Comparison of ENCODE assay signal across 24 cellular contexts in genomic region chr19:49773663-49774305, GRCh38. TPM values are rescaled to one million over a fixed set of nuclear protein-coding genes. Genes with fewer than 3 reads are reported as not detected.
DNase-seq lines count a peak whose midpoint lies in the region; ATAC-seq, FAIRE-seq and TF ChIP-seq lines count a peak whose summit lies in the region.
"Had no signal": no experiment of that assay in that cellular context is flagged by ENCODE, and none has a peak within 500 bp of the region (broad histone marks: within the 10 kb centered on the region; RNA-seq: fewer than 3 reads in every experiment).

No MANE protein-coding gene starts in this region.

- H3K9ac ChIP-seq in HepG2 (ENCODE audit: insufficient read depth, low read depth, low read length), result no peak overlapping the region
- H3K9ac ChIP-seq: BLaER1 had no signal

- no TSS peak for BruUV-seq in HepG2 (replicated peaks; lab: Mats Ljungman, UMichigan)

- H3K9me3 Mint-ChIP-seq in nephron progenitor cell, result no peaks in the 10 kb centered on the region
- no peaks in the 10 kb centered on the region for H3K9me3 Mint-ChIP-seq in type B pancreatic cell

- 91% methylated on average over 7 of the region's 7 CpGs for WGBS in HepG2 (ENCODE audit: low lambda C conversion rate)

- H3K36me3 ChIP-seq in right atrium auricular region, result peaks cover 7% of the 10 kb centered on the region
- no peaks in the 10 kb centered on the region for H3K36me3 ChIP-seq in HepG2 (replicated peaks in 1 of 2; ENCODE audit: control insufficient read depth in 1 of 2, insufficient read depth in 2 of 2, low read length in 2 of 2)
- H3K36me3 ChIP-seq: colonic mucosa had no signal

- no peak overlapping the region for H3K4me3 Mint-ChIP-seq in nephron progenitor cell
- H3K4me3 Mint-ChIP-seq in type B pancreatic cell, result no peak overlapping the region

- FAIRE-seq in HepG2 (lab: Jason Lieb, UNC), result no peak
- FAIRE-seq: GM12878 had no signal

- TF ChIP-seq CTCF in right atrium auricular region (IDR thresholded peaks at IDR 0.05), result no peak
- no peak for TF ChIP-seq CTCF in dorsolateral prefrontal cortex (IDR thresholded peaks at IDR 0.05 in 54 of 56, conservative IDR thresholded peaks at IDR 0.05 in 2 of 56; ENCODE audit: low read depth in 1 of 56, partially characterized antibody in 56 of 56)
- no peak for TF ChIP-seq CTCF in nephron progenitor cell (IDR thresholded peaks at IDR 0.05)
- no peak for TF ChIP-seq CTCF in type B pancreatic cell (conservative IDR thresholded peaks at IDR 0.05)
- TF ChIP-seq CTCF in HepG2 (CRISPR knock-in tag; IDR thresholded peaks at IDR 0.05), result no peak

- H3K9me3 ChIP-seq in right atrium auricular region, result no peaks in the 10 kb centered on the region
- H3K9me3 ChIP-seq in HepG2 (ENCODE audit: low read length), result no peaks in the 10 kb centered on the region
- H3K9me3 ChIP-seq: BLaER1, colonic mucosa, testis had no signal

- H4K20me1 ChIP-seq in HepG2 (ENCODE audit: insufficient read depth, low read length), result no peaks in the 10 kb centered on the region

- DNase-seq in Right ventricle myocardium superior (no peak), right atrium auricular region (ENCODE audit: low spot score) (no peak), dorsolateral prefrontal cortex (peak in 1 of 10 donors; percentile 54), nephron progenitor cell (no peak), type B pancreatic cell (ENCODE audit: extremely low spot score, unreplicated experiment) (no peak), HepG2 (ENCODE audit: low spot score) (no peak), NOMO-1 treated with dmso at 0.1 percent for 144 hours (lab: John Stamatoyannopoulos, UW; ENCODE audit: unreplicated experiment) (no peak)
- DNase-seq: ACHN, activated gamma-delta T cell, Calu3, colonic mucosa, NCI-H1092 treated with DMSO at 0.1 percent for 48 hours, NCI-H1930, NCI-H2227 treated with DMSO at 0.1 percent for 48 hours, NCI-H69, T-helper 2 cell, testis had no signal

- no peak overlapping the region for H3K4me2 ChIP-seq in HepG2 (ENCODE audit: low read depth, low read length)
- H3K4me2 ChIP-seq: BLaER1, smooth muscle cell had no signal

- intact Hi-C loops in Right ventricle myocardium superior (cut with DNase I), result no loop called here
- intact Hi-C loops in dorsolateral prefrontal cortex (cut with DNase I), result no loop called here
- intact Hi-C loops in HepG2 (cut with micrococcal nuclease; ENCODE audit: unreplicated experiment), result no loop called here

- H3K4me3 ChIP-seq in right atrium auricular region (no peak overlapping the region), dorsolateral prefrontal cortex (no peak overlapping the region), HepG2 (replicated peaks in 1 of 3; ENCODE audit: insufficient read depth in 1 of 3, low read depth in 2 of 3, low read length in 3 of 3) (no peak overlapping the region)
- H3K4me3 ChIP-seq: BLaER1, colonic mucosa, GM12878, lung, smooth muscle cell, testis had no signal

- H3K27ac Mint-ChIP-seq in nephron progenitor cell (peak overlapping the region; percentile 64), type B pancreatic cell (peak overlapping the region; percentile 76)

- TF ChIP-seq POLR2A in HepG2 (IDR thresholded peaks at IDR 0.05; ENCODE audit: insufficient read depth in 1 of 2, low read depth in 2 of 2, low read length in 2 of 2), result no peak

- H3K36me3 Mint-ChIP-seq in nephron progenitor cell (ENCODE audit: low read depth) (peaks cover 16% of the 10 kb centered on the region), type B pancreatic cell (peaks cover 12% of the 10 kb centered on the region)

- peaks cover 6% of the 10 kb centered on the region for H3K79me2 ChIP-seq in HepG2 (ENCODE audit: insufficient read depth, low read length)

- peaks cover 0 to 24% of the 10 kb centered on the region in 2 donors for H3K4me1 ChIP-seq in right atrium auricular region
- peaks cover 33% of the 10 kb centered on the region for H3K4me1 ChIP-seq in HepG2 (ENCODE audit: insufficient read depth, low read length)
- H3K4me1 ChIP-seq: BLaER1, colonic mucosa had no signal

- no peak overlapping the region for H2AFZ ChIP-seq in HepG2 (ENCODE audit: low read length)

- H3K27ac ChIP-seq in right atrium auricular region, result no peak overlapping the region
- peak overlapping the region in 43 of 59 donors; percentile 2 to 86 (median 63) for H3K27ac ChIP-seq in dorsolateral prefrontal cortex
- no peak overlapping the region for H3K27ac ChIP-seq in HepG2 (ENCODE audit: extremely low read length, insufficient read depth, low read length)
- H3K27ac ChIP-seq: BLaER1, colonic mucosa, testis, VCaP had no signal

- no peak for TF ChIP-seq RAD21 in HepG2 (CRISPR knock-in tag; IDR thresholded peaks at IDR 0.05)

- ATAC-seq in Right ventricle myocardium superior (ENCODE audit: poor library complexity), result peak; percentile 30
- ATAC-seq in GM19463 (IDR thresholded peaks at IDR 0.05; ENCODE audit: unreplicated experiment), result no peak
- ATAC-seq in HepG2, result no peak
- ATAC-seq: GM12878 had no signal

- POLR2A ChIA-PET in HepG2 (lab: Yijun Ruan, JAX), result no interaction called here

- no peaks in the 10 kb centered on the region for H3K27me3 ChIP-seq in right atrium auricular region
- H3K27me3 ChIP-seq in dorsolateral prefrontal cortex, result no peaks in the 10 kb centered on the region
- H3K27me3 ChIP-seq in HepG2 (ENCODE audit: control insufficient read depth in 1 of 2, insufficient read depth in 2 of 2, low read length in 2 of 2), result no peaks in the 10 kb centered on the region
- H3K27me3 ChIP-seq: BLaER1, colonic mucosa, testis had no signal

- in situ Hi-C loops in HepG2 (cut with HindIII; ENCODE audit: extremely low pct_ligation_motif_present, low pct_unique_long_range_greater_than_20kb), result no loop called here

- CTCF ChIA-PET in HepG2 (lab: Yijun Ruan, JAX; ENCODE audit: low intra/inter-chr PET ratio, low total read pairs), result no interaction called here

- H3K4me1 Mint-ChIP-seq in nephron progenitor cell (peaks cover 28% of the 10 kb centered on the region), type B pancreatic cell (ENCODE audit: unreplicated experiment) (peaks cover 17% of the 10 kb centered on the region)

- no peak for TF ChIP-seq EP300 in HepG2 (IDR thresholded peaks at IDR 0.05; ENCODE audit: low read depth in 2 of 2, low read length in 2 of 2)
- no peak for TF ChIP-seq EP300 in HepG2 (CRISPR knock-in tag; IDR thresholded peaks at IDR 0.05; ENCODE audit: borderline replicate concordance)

- H3K27me3 Mint-ChIP-seq in nephron progenitor cell (ENCODE audit: low read depth, poor library complexity) (no peaks in the 10 kb centered on the region), type B pancreatic cell (no peaks in the 10 kb centered on the region)

RNA-seq across cellular contexts. Expression of gene AP2A1, which starts 7.0 kb away (rescaled TPM):
- total RNA-seq in Right ventricle myocardium superior (62.7 TPM), right atrium auricular region (10 to 100 TPM; 72.5 to 97.3 TPM), dorsolateral prefrontal cortex (100 to 1,000 TPM; 116 to 220 (median 173) TPM), type B pancreatic cell (ENCODE audit: low replicate concordance) (75.2 and 82.9 TPM in 2 replicates), HepG2 (2016; rRNA removed; fragmentation: Illumina TruSeq; extraction: Trizol) (21.8 and 22.7 TPM in 2 replicates)
- total RNA-seq in HepG2 (2016; cell fraction: cytosol; rRNA removed; fragmentation: Illumina TruSeq; extraction: Trizol; ENCODE audit: low read depth), result 9.5 and 10.1 TPM in 2 replicates
- total RNA-seq in HepG2 (2016; cell fraction: insoluble cytoplasmic fraction; rRNA removed; fragmentation: Illumina TruSeq; extraction: Trizol), result 19.1 and 23.8 TPM in 2 replicates
- total RNA-seq in HepG2 (2016; cell fraction: membrane; rRNA removed; fragmentation: Illumina TruSeq; extraction: Trizol), result 19.2 and 20.5 TPM in 2 replicates
- 16.2 and 20.1 TPM in 2 replicates for total RNA-seq in HepG2 (2016; cell fraction: nucleus; rRNA removed; fragmentation: Illumina TruSeq; extraction: Trizol)
- 39.7 and 49.9 TPM in 2 replicates for polyA plus RNA-seq in HepG2 (2011; rRNA removed)
- 30.4 and 48.4 TPM in 2 replicates for polyA plus RNA-seq in HepG2 (2011; cell fraction: cytosol; rRNA removed)
- polyA plus RNA-seq in HepG2 (2011; cell fraction: nucleus; rRNA removed), result 84.4 and 99.0 TPM in 2 replicates
- 35.2 and 42.3 TPM in 2 replicates for polyA plus RNA-seq in HepG2 (2012)
- 6.6 and 7.7 TPM in 2 replicates for polyA plus RNA-seq in HepG2 (2016; cell fraction: cytosol; fragmentation: Illumina TruSeq; extraction: Trizol; ENCODE audit: low read depth)
- polyA plus RNA-seq in HepG2 (2016; cell fraction: insoluble cytoplasmic fraction; fragmentation: Illumina TruSeq; extraction: Trizol; ENCODE audit: low read depth), result 24.6 and 33.0 TPM in 2 replicates
- 13.4 and 16.8 TPM in 2 replicates for polyA plus RNA-seq in HepG2 (2016; cell fraction: membrane; fragmentation: Illumina TruSeq; extraction: Trizol; ENCODE audit: low read depth)
- 38.5 and 39.3 TPM in 2 replicates for polyA plus RNA-seq in HepG2 (2016; cell fraction: nucleus; fragmentation: Illumina TruSeq; extraction: Trizol; ENCODE audit: insufficient read depth, low read depth)
- polyA minus RNA-seq in HepG2 (2011; rRNA and poly(A)+ RNA removed; ENCODE audit: low replicate concordance), result 97.4 and 189 TPM in 2 replicates
- 53.7 and 56.5 TPM in 2 replicates for polyA minus RNA-seq in HepG2 (2011; cell fraction: cytosol; rRNA and poly(A)+ RNA removed)
- 24.7 and 29.2 TPM in 2 replicates for polyA minus RNA-seq in HepG2 (2011; cell fraction: nucleus; rRNA and poly(A)+ RNA removed)

RNA-seq across cellular contexts. Expression of gene TSKS, which starts 10.7 kb away (rescaled TPM):
- 0.86 TPM for total RNA-seq in Right ventricle myocardium superior
- under 1 TPM; 0.28 to 0.96 TPM for total RNA-seq in right atrium auricular region
- 1 to 10 TPM in 1 of 120 experiments, under 1 TPM in 4, not detected in 115; 0.26 to 1.1 (median 0.39) TPM for total RNA-seq in dorsolateral prefrontal cortex
- total RNA-seq in type B pancreatic cell (ENCODE audit: low replicate concordance), result not detected in 2 replicates
- not detected in 2 replicates for total RNA-seq in HepG2 (2016; rRNA removed; fragmentation: Illumina TruSeq; extraction: Trizol)
- total RNA-seq in HepG2 (2016; cell fraction: cytosol; rRNA removed; fragmentation: Illumina TruSeq; extraction: Trizol; ENCODE audit: low read depth), result not detected in 2 replicates
- total RNA-seq in HepG2 (2016; cell fraction: insoluble cytoplasmic fraction; rRNA removed; fragmentation: Illumina TruSeq; extraction: Trizol), result not detected in 2 replicates
- total RNA-seq in HepG2 (2016; cell fraction: membrane; rRNA removed; fragmentation: Illumina TruSeq; extraction: Trizol), result not detected in 2 replicates
- total RNA-seq in HepG2 (2016; cell fraction: nucleus; rRNA removed; fragmentation: Illumina TruSeq; extraction: Trizol), result not detected in 2 replicates
- 0.03 and 0.21 TPM in 2 replicates for polyA plus RNA-seq in HepG2 (2011; rRNA removed)
- polyA plus RNA-seq in HepG2 (2011; cell fraction: cytosol; rRNA removed), result 0.04 and 0.09 TPM in 2 replicates
- 0.40 and 0.47 TPM in 2 replicates for polyA plus RNA-seq in HepG2 (2011; cell fraction: nucleus; rRNA removed)
- polyA plus RNA-seq in HepG2 (2012), result 0.16 TPM in 1 of 2 replicates, not detected in the other
- polyA plus RNA-seq in HepG2 (2016; cell fraction: cytosol; fragmentation: Illumina TruSeq; extraction: Trizol; ENCODE audit: low read depth), result not detected in 2 replicates
- not detected in 2 replicates for polyA plus RNA-seq in HepG2 (2016; cell fraction: insoluble cytoplasmic fraction; fragmentation: Illumina TruSeq; extraction: Trizol; ENCODE audit: low read depth)
- not detected in 2 replicates for polyA plus RNA-seq in HepG2 (2016; cell fraction: membrane; fragmentation: Illumina TruSeq; extraction: Trizol; ENCODE audit: low read depth)
- polyA plus RNA-seq in HepG2 (2016; cell fraction: nucleus; fragmentation: Illumina TruSeq; extraction: Trizol; ENCODE audit: insufficient read depth, low read depth), result not detected in 2 replicates
- 0.12 TPM in 1 of 2 replicates, not detected in the other for polyA minus RNA-seq in HepG2 (2011; rRNA and poly(A)+ RNA removed; ENCODE audit: low replicate concordance)
- polyA minus RNA-seq in HepG2 (2011; cell fraction: cytosol; rRNA and poly(A)+ RNA removed), result not detected in 2 replicates
- not detected in 2 replicates for polyA minus RNA-seq in HepG2 (2011; cell fraction: nucleus; rRNA and poly(A)+ RNA removed)
- total RNA-seq: Calu3, colonic mucosa, GM12878, RPMI7951, smooth muscle cell had no signal
- polyA plus RNA-seq: GM12878, smooth muscle cell had no signal

RNA-seq across cellular contexts. Expression of gene FUZ, which starts 39.3 kb away (rescaled TPM):
- 19.8 TPM for total RNA-seq in Right ventricle myocardium superior
- 10 to 100 TPM; 18.5 to 22.5 TPM for total RNA-seq in right atrium auricular region
- 10 to 100 TPM; 24.0 to 83.9 (median 43.9) TPM for total RNA-seq in dorsolateral prefrontal cortex
- total RNA-seq in type B pancreatic cell (ENCODE audit: low replicate concordance), result 26.8 and 29.3 TPM in 2 replicates
- not detected in 2 replicates for total RNA-seq in HepG2 (2016; rRNA removed; fragmentation: Illumina TruSeq; extraction: Trizol)
- total RNA-seq in HepG2 (2016; cell fraction: cytosol; rRNA removed; fragmentation: Illumina TruSeq; extraction: Trizol; ENCODE audit: low read depth), result 0.44 TPM in 1 of 2 replicates, not detected in the other
- total RNA-seq in HepG2 (2016; cell fraction: insoluble cytoplasmic fraction; rRNA removed; fragmentation: Illumina TruSeq; extraction: Trizol), result not detected in 2 replicates
- 0.31 TPM in 1 of 2 replicates, not detected in the other for total RNA-seq in HepG2 (2016; cell fraction: membrane; rRNA removed; fragmentation: Illumina TruSeq; extraction: Trizol)
- total RNA-seq in HepG2 (2016; cell fraction: nucleus; rRNA removed; fragmentation: Illumina TruSeq; extraction: Trizol), result not detected in 2 replicates
- polyA plus RNA-seq in HepG2 (2011; rRNA removed), result 0.07 and 0.08 TPM in 2 replicates
- polyA plus RNA-seq in HepG2 (2011; cell fraction: cytosol; rRNA removed), result 0.08 and 0.14 TPM in 2 replicates
- 0.32 and 0.38 TPM in 2 replicates for polyA plus RNA-seq in HepG2 (2011; cell fraction: nucleus; rRNA removed)
- 0.21 and 0.63 TPM in 2 replicates for polyA plus RNA-seq in HepG2 (2012)
- polyA plus RNA-seq in HepG2 (2016; cell fraction: cytosol; fragmentation: Illumina TruSeq; extraction: Trizol; ENCODE audit: low read depth), result 0.26 TPM in 1 of 2 replicates, not detected in the other
- not detected in 2 replicates for polyA plus RNA-seq in HepG2 (2016; cell fraction: insoluble cytoplasmic fraction; fragmentation: Illumina TruSeq; extraction: Trizol; ENCODE audit: low read depth)
- polyA plus RNA-seq in HepG2 (2016; cell fraction: membrane; fragmentation: Illumina TruSeq; extraction: Trizol; ENCODE audit: low read depth), result 0.22 TPM in 1 of 2 replicates, not detected in the other
- polyA plus RNA-seq in HepG2 (2016; cell fraction: nucleus; fragmentation: Illumina TruSeq; extraction: Trizol; ENCODE audit: insufficient read depth, low read depth), result not detected in 2 replicates
- polyA minus RNA-seq in HepG2 (2011; rRNA and poly(A)+ RNA removed; ENCODE audit: low replicate concordance), result not detected in 2 replicates
- polyA minus RNA-seq in HepG2 (2011; cell fraction: cytosol; rRNA and poly(A)+ RNA removed), result not detected in 2 replicates
- polyA minus RNA-seq in HepG2 (2011; cell fraction: nucleus; rRNA and poly(A)+ RNA removed), result not detected in 2 replicates

RNA-seq across cellular contexts. Expression of gene MED25, which starts 44.3 kb away (rescaled TPM):
- total RNA-seq in Right ventricle myocardium superior (83.4 TPM), right atrium auricular region (10 to 100 TPM; 31.1 to 54.0 TPM), dorsolateral prefrontal cortex (10 to 100 TPM; 42.6 to 78.6 (median 57.7) TPM), type B pancreatic cell (ENCODE audit: low replicate concordance) (88.5 and 88.9 TPM in 2 replicates), HepG2 (2016; rRNA removed; fragmentation: Illumina TruSeq; extraction: Trizol) (11.1 and 11.3 TPM in 2 replicates)
- total RNA-seq in HepG2 (2016; cell fraction: cytosol; rRNA removed; fragmentation: Illumina TruSeq; extraction: Trizol; ENCODE audit: low read depth), result 3.0 and 3.1 TPM in 2 replicates
- 10.4 and 11.0 TPM in 2 replicates for total RNA-seq in HepG2 (2016; cell fraction: insoluble cytoplasmic fraction; rRNA removed; fragmentation: Illumina TruSeq; extraction: Trizol)
- total RNA-seq in HepG2 (2016; cell fraction: membrane; rRNA removed; fragmentation: Illumina TruSeq; extraction: Trizol), result 6.7 and 8.6 TPM in 2 replicates
- 18.0 and 18.4 TPM in 2 replicates for total RNA-seq in HepG2 (2016; cell fraction: nucleus; rRNA removed; fragmentation: Illumina TruSeq; extraction: Trizol)
- 13.3 and 15.1 TPM in 2 replicates for polyA plus RNA-seq in HepG2 (2011; rRNA removed)
- 5.3 and 5.7 TPM in 2 replicates for polyA plus RNA-seq in HepG2 (2011; cell fraction: cytosol; rRNA removed)
- 48.1 and 61.9 TPM in 2 replicates for polyA plus RNA-seq in HepG2 (2011; cell fraction: nucleus; rRNA removed)
- polyA plus RNA-seq in HepG2 (2012), result 17.3 and 20.9 TPM in 2 replicates
- polyA plus RNA-seq in HepG2 (2016; cell fraction: cytosol; fragmentation: Illumina TruSeq; extraction: Trizol; ENCODE audit: low read depth), result 5.1 and 5.2 TPM in 2 replicates
- 16.3 and 22.3 TPM in 2 replicates for polyA plus RNA-seq in HepG2 (2016; cell fraction: insoluble cytoplasmic fraction; fragmentation: Illumina TruSeq; extraction: Trizol; ENCODE audit: low read depth)
- polyA plus RNA-seq in HepG2 (2016; cell fraction: membrane; fragmentation: Illumina TruSeq; extraction: Trizol; ENCODE audit: low read depth), result 7.9 and 9.9 TPM in 2 replicates
- 46.3 and 50.3 TPM in 2 replicates for polyA plus RNA-seq in HepG2 (2016; cell fraction: nucleus; fragmentation: Illumina TruSeq; extraction: Trizol; ENCODE audit: insufficient read depth, low read depth)
- 31.2 and 56.4 TPM in 2 replicates for polyA minus RNA-seq in HepG2 (2011; rRNA and poly(A)+ RNA removed; ENCODE audit: low replicate concordance)
- polyA minus RNA-seq in HepG2 (2011; cell fraction: cytosol; rRNA and poly(A)+ RNA removed), result 9.1 and 11.4 TPM in 2 replicates
- polyA minus RNA-seq in HepG2 (2011; cell fraction: nucleus; rRNA and poly(A)+ RNA removed), result 21.9 and 22.9 TPM in 2 replicates

Comparison
In these comparisons a context has a peak if more than half of its experiments do, and no peak if none do; other contexts are left out.
1. H3K27ac ChIP-seq: peak in dorsolateral prefrontal cortex (43 of 59); none in right atrium auricular region (0 of 2) and HepG2 (single experiment).
2. RNA of gene FUZ, which starts 39.3 kb away (total RNA-seq): 24.0 to 83.9 TPM in dorsolateral prefrontal cortex, 26.8 to 29.3 TPM in type B pancreatic cell, 18.5 to 22.5 TPM in right atrium auricular region and 19.8 TPM in Right ventricle myocardium superior (single experiment); 0.31 to 0.44 TPM in HepG2; every median in the first group is over 10 times any median in the second.